In the genomic region with DNA sequence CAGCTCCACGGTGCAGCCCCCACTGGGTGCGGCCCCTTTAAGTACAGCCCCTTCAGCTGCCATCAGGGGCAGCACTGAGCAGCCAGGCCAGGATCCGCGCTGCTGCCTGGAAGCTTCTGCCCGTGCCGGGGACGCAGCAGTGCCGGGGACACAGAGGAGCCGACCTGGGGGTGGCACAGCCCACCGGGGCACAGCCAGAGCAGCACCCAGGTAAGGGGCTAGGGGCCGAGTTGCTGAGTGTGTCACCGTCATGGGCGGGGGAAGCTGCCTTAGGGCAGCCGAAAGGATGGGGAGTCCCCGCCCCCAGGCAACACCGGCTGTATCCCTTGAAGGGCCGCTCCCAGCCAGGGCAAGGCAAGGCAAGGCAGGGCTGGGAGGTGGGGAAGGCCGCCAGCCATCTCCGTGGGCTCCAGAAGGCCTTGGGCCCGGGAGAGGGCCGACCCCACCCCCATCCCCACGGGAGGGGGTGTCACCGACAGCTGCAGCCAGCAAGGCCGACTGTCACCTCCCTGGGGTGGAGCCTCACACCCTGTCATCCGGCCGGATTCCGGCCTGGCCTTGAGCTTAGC, we compare ENCODE assay signal across 8 cellular contexts. TPM values are rescaled to one million over a fixed set of nuclear protein-coding genes. Genes with fewer than 3 reads are reported as not detected.
DNase-seq lines count a peak whose midpoint lies in the region; ATAC-seq and TF ChIP-seq lines count a peak whose summit lies in the region.
"Not testable (repeated sequence)": the region's sequence is repeated elsewhere in the genome, so short reads cannot be mapped to it uniquely, and the experiment has no call there.

A gene (plus strand): TSS at position 99 of the 569 bp plus-strand sequence. CDS start 1,937 bp downstream, outside the sequence.

- not testable (repeated sequence) for H3K36me3 Mint-ChIP-seq in activated naive CD4-positive, alpha-beta T cell treated with anti-CD3 and anti-CD28 coated beads, Interleukin-2, amount 50 U/mL, for 72 hours

- peak; percentile 95 for TF ChIP-seq CTCF in GM06990 (IDR thresholded peaks at IDR 0.05; ENCODE audit: insufficient read depth, low read length, poor library complexity, severe bottlenecking)
- peak; percentile 76 for TF ChIP-seq CTCF in osteoblast (IDR thresholded peaks at IDR 0.05; ENCODE audit: extremely low read depth, low read depth, low read length)

- DNase-seq in GM06990 (ENCODE audit: extremely low read depth, insufficient read length) (peak; percentile 81), NCI-H1105 (lab: John Stamatoyannopoulos, UW) (peak; percentile 49), SW 1271 (lab: John Stamatoyannopoulos, UW) (peak; percentile 33 to 67), glomerular visceral epithelial cell (ENCODE audit: extremely low spot score) (peak; percentile 82), osteoblast (ENCODE audit: insufficient read length, low spot score, missing footprints) (peak; percentile 99), superior temporal gyrus (ENCODE audit: extremely low spot score) (peak; percentile 87)
- DNase-seq in activated naive CD4-positive, alpha-beta T cell treated with anti-CD3 and anti-CD28 coated beads, Interleukin-2, amount 50 U/mL, for 72 hours (ENCODE audit: low spot score in 2 of 2): peak; percentile 77 to 83

- H3K36me3 ChIP-seq in GM06990 (ENCODE audit: control insufficient read depth, insufficient read depth, low read length); osteoblast (ENCODE audit: insufficient read depth, low read length): not testable (repeated sequence)

- H4K20me1 ChIP-seq in osteoblast (ENCODE audit: insufficient read depth, low read length): not testable (repeated sequence)

- peak; percentile 60 for ATAC-seq in HG02623 (IDR thresholded peaks at IDR 0.05; ENCODE audit: unreplicated experiment)
- peak; percentile 75 to 78 for ATAC-seq in activated naive CD4-positive, alpha-beta T cell treated with anti-CD3 and anti-CD28 coated beads, Interleukin-2, amount 50 U/mL, for 72 hours

- peak within 1 kb of the TSS; percentile 81 for H3K4me2 ChIP-seq in osteoblast (ENCODE audit: insufficient read depth, low read length)

- not testable (repeated sequence) for H3K9me3 Mint-ChIP-seq in activated naive CD4-positive, alpha-beta T cell treated with anti-CD3 and anti-CD28 coated beads, Interleukin-2, amount 50 U/mL, for 72 hours

- H3K4me3 ChIP-seq in GM06990 (replicated peaks; ENCODE audit: low read depth, low read length) (peak within 1 kb of the TSS; percentile 64), osteoblast (ENCODE audit: insufficient read depth, low read length) (peak within 1 kb of the TSS; percentile 79)

- H3K27ac Mint-ChIP-seq in activated naive CD4-positive, alpha-beta T cell treated with anti-CD3 and anti-CD28 coated beads, Interleukin-2, amount 50 U/mL, for 72 hours: not testable (repeated sequence)

- not testable (repeated sequence) for H3K27ac ChIP-seq in osteoblast (ENCODE audit: low read depth, low read length)

- H3K27me3 ChIP-seq in GM06990 (replicated peaks; ENCODE audit: control insufficient read depth, insufficient read depth, low read length): not testable (repeated sequence)
- peaks cover 16% of the 10 kb centered on the region for H3K27me3 ChIP-seq in osteoblast (ENCODE audit: insufficient read depth, low read length)

- H3K9me3 ChIP-seq in osteoblast (ENCODE audit: low read depth, low read length): not testable (repeated sequence)

- H3K4me1 ChIP-seq in osteoblast (ENCODE audit: insufficient read depth, low read length): peaks cover 14% of the 10 kb centered on the region

- H3K79me2 ChIP-seq in osteoblast (ENCODE audit: insufficient read depth, low read length): not testable (repeated sequence)

- not testable (repeated sequence) for H2AFZ ChIP-seq in osteoblast (ENCODE audit: low read length)

RNA-seq across cellular contexts. Expression of the gene that starts here (rescaled TPM):
- 1 to 10 TPM; 3.7 to 6.7 TPM for total RNA-seq in activated naive CD4-positive, alpha-beta T cell treated with anti-CD3 and anti-CD28 coated beads, Interleukin-2, amount 50 U/mL, for 72 hours
- total RNA-seq in osteoblast: 0.88 and 1.1 TPM in 2 replicates

Comparison
In these comparisons a context has a peak if more than half of its experiments do, and no peak if none do; other contexts are left out.
1. DNase-seq: peak in every context shown above with its lines; median percentile 99 in osteoblast; 87 in superior temporal gyrus; 82 in glomerular visceral epithelial cell; 81 in GM06990; 80 in activated naive CD4-positive, alpha-beta T cell treated with anti-CD3 and anti-CD28 coated beads, Interleukin-2, amount 50 U/mL, for 72 hours; 50 in SW 1271; 49 in NCI-H1105.